In the genomic region with DNA sequence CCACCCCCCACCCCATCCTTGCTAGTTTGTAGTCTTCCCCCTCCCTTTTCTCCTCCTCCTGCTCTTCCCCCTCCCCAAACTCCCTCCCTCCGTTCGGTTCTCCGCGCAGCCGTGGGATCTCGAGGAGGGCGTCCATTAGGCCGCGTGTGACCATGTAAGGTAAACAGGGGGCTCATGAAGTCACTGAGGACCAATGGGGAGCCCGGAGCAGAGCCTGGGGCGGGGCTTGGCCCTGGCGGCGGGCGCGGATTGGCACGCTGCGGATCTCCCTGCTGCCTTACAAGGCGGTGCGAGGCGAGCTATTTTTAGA, we compare ENCODE assay signal across 8 cellular contexts. TPM values are rescaled to one million over a fixed set of nuclear protein-coding genes. Genes with fewer than 3 reads are reported as not detected.
DNase-seq lines count a peak whose midpoint lies in the region; ATAC-seq and TF ChIP-seq lines count a peak whose summit lies in the region.

No MANE protein-coding gene starts in this region.

- H3K4me3 Mint-ChIP-seq in CD8-positive, alpha-beta T cell: peak overlapping the region; percentile 96
- H3K4me3 Mint-ChIP-seq in endodermal cell: peak overlapping the region; percentile 97

- H3K9me3 Mint-ChIP-seq in CD8-positive, alpha-beta T cell: no peaks in the 10 kb centered on the region
- no peaks in the 10 kb centered on the region for H3K9me3 Mint-ChIP-seq in endodermal cell

- H3K14ac ChIP-seq in mesenchymal stem cell (ENCODE audit: low read length in 2 of 2): no peak overlapping the region

- H2AK5ac ChIP-seq in mesenchymal stem cell (ENCODE audit: low read length, severe bottlenecking): no peak overlapping the region

- CTCF ChIA-PET in CD8-positive, alpha-beta T cell (lab: Charles Lee): interaction anchor here (1.3 to 4.7 kb wide), 2 partner anchors 23 to 188 kb away, joined by 3 to 45 read pairs; no protein-coding TSS in a partner anchor

- H3K9ac ChIP-seq in endodermal cell (ENCODE audit: extremely low read depth, low read length, poor library complexity, severe bottlenecking) (peak overlapping the region; percentile 96), mesenchymal stem cell (ENCODE audit: low read length) (peak overlapping the region; percentile 98)

- 0% methylated on average over 14 to 20 of the region's 20 CpGs for WGBS in endodermal cell (ENCODE audit: insufficient coverage in 1 of 2, insufficient read length in 1 of 2), 2 experiments
- WGBS in mesenchymal stem cell: 0% methylated on average over 20 of the region's 20 CpGs

- DNase-seq in CD8-positive, alpha-beta T cell: peak; percentile 88 to 97 (median 95)
- peak; percentile 97 for DNase-seq in HS-5 (ENCODE audit: low read depth)
- peak; percentile 98 for DNase-seq in NOMO-1 treated with DMSO at 0.1 percent for 48 hours (lab: John Stamatoyannopoulos, UW; ENCODE audit: unreplicated experiment)
- DNase-seq in activated CD8-positive, alpha-beta memory T cell treated with anti-CD3 and anti-CD28 coated beads, Interleukin-2, amount 50 U/mL, for 48 hours: peak; percentile 95
- DNase-seq in endodermal cell: peak; percentile 100
- peak; percentile 100 for DNase-seq in mesenchymal stem cell
- DNase-seq in stimulated activated CD8-positive, alpha-beta memory T cell treated with anti-CD3 and anti-CD28 coated beads, Interleukin-12 subunit alpha, Interleukin-12 subunit beta, amount 100 ng/mL, for 1 hour (ENCODE audit: low read depth): peak; percentile 94

- no peaks in the 10 kb centered on the region for H3K36me3 ChIP-seq in CD8-positive, alpha-beta T cell (ENCODE audit: insufficient read depth, low read length)
- peaks cover 3% of the 10 kb centered on the region for H3K36me3 ChIP-seq in endodermal cell (ENCODE audit: control insufficient read depth, insufficient read depth, low read length)
- no peaks in the 10 kb centered on the region for H3K36me3 ChIP-seq in mesenchymal stem cell (ENCODE audit: control insufficient read depth in 1 of 2, insufficient read depth in 2 of 2, low read depth in 1 of 2, low read length in 2 of 2)

- H3K27me3 Mint-ChIP-seq in CD8-positive, alpha-beta T cell (ENCODE audit: low read depth): no peaks in the 10 kb centered on the region
- no peaks in the 10 kb centered on the region for H3K27me3 Mint-ChIP-seq in endodermal cell (ENCODE audit: insufficient read depth)

- no peak overlapping the region for H3K23ac ChIP-seq in mesenchymal stem cell (ENCODE audit: low read length in 2 of 2)

- no peak overlapping the region for H2BK120ac ChIP-seq in mesenchymal stem cell (ENCODE audit: low read depth, low read length)

- no peak overlapping the region for H2BK5ac ChIP-seq in mesenchymal stem cell (ENCODE audit: low read depth, low read length, poor library complexity, severe bottlenecking)

- no peak overlapping the region for H3K4ac ChIP-seq in mesenchymal stem cell (ENCODE audit: low read depth in 1 of 2, low read length in 2 of 2)

- POLR2A ChIA-PET in CD8-positive, alpha-beta T cell (lab: Charles Lee): interaction anchor here (0.6 to 8.2 kb wide), 23 partner anchors 10 to 459 kb away, joined by 3 to 154 read pairs (median 4); partner anchors contain the start of genes CREB1, FASTKD2, MDH1B and METTL21A

- no peak overlapping the region for H4K8ac ChIP-seq in mesenchymal stem cell (ENCODE audit: low read length)

- no peak overlapping the region for H4K91ac ChIP-seq in mesenchymal stem cell (ENCODE audit: low read length)

- no peak overlapping the region for H2BK15ac ChIP-seq in mesenchymal stem cell (ENCODE audit: low read depth, poor library complexity, severe bottlenecking)

- TF ChIP-seq CTCF in CD8-positive, alpha-beta T cell (IDR thresholded peaks at IDR 0.05): no peak
- TF ChIP-seq CTCF in endodermal cell (conservative IDR thresholded peaks at IDR 0.05): no peak

- peak overlapping the region; percentile 90 for H3K4me3 ChIP-seq in CD8-positive, alpha-beta T cell (ENCODE audit: low read depth, low read length)
- H3K4me3 ChIP-seq in endodermal cell (ENCODE audit: low read length) (peak overlapping the region; percentile 96), mesenchymal stem cell (ENCODE audit: insufficient read depth in 1 of 2, low read depth in 1 of 2, low read length in 2 of 2) (peak overlapping the region; percentile 77 to 85)

- no peaks in the 10 kb centered on the region for H3K27me3 ChIP-seq in CD8-positive, alpha-beta T cell (ENCODE audit: insufficient read depth, low read length)
- no peaks in the 10 kb centered on the region for H3K27me3 ChIP-seq in endodermal cell (ENCODE audit: control insufficient read depth, insufficient read depth, low read length, poor library complexity, severe bottlenecking)
- no peaks in the 10 kb centered on the region for H3K27me3 ChIP-seq in mesenchymal stem cell (ENCODE audit: control insufficient read depth in 1 of 2, insufficient read depth in 1 of 2, low read length in 2 of 2)

- no peak overlapping the region for H2AFZ ChIP-seq in mesenchymal stem cell (ENCODE audit: low read depth, low read length)

- peak overlapping the region; percentile 97 for H3K27ac Mint-ChIP-seq in CD8-positive, alpha-beta T cell
- H3K27ac Mint-ChIP-seq in endodermal cell: peak overlapping the region; percentile 100

- peaks cover 15% of the 10 kb centered on the region for H3K4me1 ChIP-seq in CD8-positive, alpha-beta T cell (ENCODE audit: insufficient read depth, low read length)
- peaks cover 5% of the 10 kb centered on the region for H3K4me1 ChIP-seq in endodermal cell (ENCODE audit: control insufficient read depth, insufficient read depth, low read length)
- H3K4me1 ChIP-seq in mesenchymal stem cell (ENCODE audit: control insufficient read depth, insufficient read depth, low read depth, low read length): peaks cover 4% of the 10 kb centered on the region

- H3K18ac ChIP-seq in mesenchymal stem cell (ENCODE audit: low read depth in 1 of 2, low read length in 2 of 2): no peak overlapping the region

- H3K36me3 Mint-ChIP-seq in CD8-positive, alpha-beta T cell: peaks cover 13% of the 10 kb centered on the region
- no peaks in the 10 kb centered on the region for H3K36me3 Mint-ChIP-seq in endodermal cell (ENCODE audit: low read depth)

- no peak overlapping the region for H2BK12ac ChIP-seq in mesenchymal stem cell (ENCODE audit: low read length in 2 of 2)

- H3K9me3 ChIP-seq in CD8-positive, alpha-beta T cell (ENCODE audit: low read length): no peaks in the 10 kb centered on the region
- H3K9me3 ChIP-seq in endodermal cell (ENCODE audit: control insufficient read depth, low read length) (peaks cover 5% of the 10 kb centered on the region), mesenchymal stem cell (ENCODE audit: control insufficient read depth, low read length) (no peaks in the 10 kb centered on the region)

- H3K4me2 ChIP-seq in mesenchymal stem cell (ENCODE audit: low read length, poor library complexity, severe bottlenecking): no peak overlapping the region

- peak overlapping the region; percentile 98 for H3K27ac ChIP-seq in CD8-positive, alpha-beta T cell (ENCODE audit: low read depth, low read length)
- H3K27ac ChIP-seq in endodermal cell (ENCODE audit: low read depth, low read length): peak overlapping the region; percentile 100
- H3K27ac ChIP-seq in mesenchymal stem cell (ENCODE audit: low read length, poor library complexity, severe bottlenecking): no peak overlapping the region

- ATAC-seq in CD8-positive, alpha-beta T cell: peak; percentile 90
- ATAC-seq in GM21367 (IDR thresholded peaks at IDR 0.05; ENCODE audit: unreplicated experiment): peak; percentile 94

- H3K79me1 ChIP-seq in mesenchymal stem cell (replicated peaks; ENCODE audit: low read length, poor library complexity, severe bottlenecking): peaks cover 1% of the 10 kb centered on the region

- intact Hi-C loops in CD8-positive, alpha-beta T cell (cut with DNase I, micrococcal nuclease): loop anchor here (1.0 to 10.0 kb wide), 11 partner anchors 23 to 1079 kb away; partner anchors contain the start of genes CCNYL1 (in 1 of the 2), CREB1 (in 1 of the 2), EEF1B2 (in 1 of the 2) and FASTKD2 (in 1 of the 2)

- peaks cover 46% of the 10 kb centered on the region for H3K4me1 Mint-ChIP-seq in CD8-positive, alpha-beta T cell (ENCODE audit: low read depth)
- peaks cover 45% of the 10 kb centered on the region for H3K4me1 Mint-ChIP-seq in endodermal cell

RNA-seq across cellular contexts. Expression of gene KLF7, which starts 0.2 kb away (rescaled TPM):
- total RNA-seq in CD8-positive, alpha-beta T cell: 10 to 100 TPM; 62.1 to 66.6 TPM
- 10 to 100 TPM; 27.4 to 27.8 TPM for total RNA-seq in endodermal cell
- polyA plus RNA-seq in endodermal cell (2013, experiment 1 of 2): 23.3 TPM
- polyA plus RNA-seq in endodermal cell (2013, experiment 2 of 2): 22.4 TPM
- polyA plus RNA-seq in mesenchymal stem cell (2013, experiment 1 of 2): 31.0 TPM
- polyA plus RNA-seq in mesenchymal stem cell (2013, experiment 2 of 2): 28.9 TPM
